ENCODE assay signal across 1 cellular context in the genomic region with DNA sequence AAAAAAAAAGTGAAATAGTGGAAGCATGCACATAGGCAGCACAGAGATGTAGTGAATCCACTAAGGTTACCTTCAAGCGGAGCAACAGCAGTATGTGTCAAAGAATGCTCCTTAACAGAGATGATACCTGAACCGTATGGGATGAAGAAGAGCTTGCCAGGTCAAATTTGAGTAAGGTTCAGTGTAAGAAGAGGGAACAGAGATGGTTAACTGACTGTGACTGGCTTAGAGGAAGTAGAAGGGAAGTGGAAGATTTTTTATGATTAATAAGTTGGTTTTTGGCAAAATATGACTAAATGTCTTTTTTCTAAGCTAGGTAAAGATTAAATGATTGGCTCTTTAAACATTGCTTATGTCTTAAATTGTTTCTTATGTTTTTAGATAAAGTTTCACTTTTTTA.
A peak's percentile ranks its signal among the peaks of the same experiment; 100 is the strongest.
TF ChIP-seq lines count a peak whose summit lies in the region.

No MANE protein-coding gene starts in this region.

TF ChIP-seq in GM12878, 131 proteins besides CTCF, POLR2A, EP300 and RAD21:
- peak; percentile 28; the same call in 1 of the 2 replicates for TF ChIP-seq SPI1 (IDR thresholded peaks at IDR 0.05; ENCODE audit: borderline replicate concordance, insufficient read depth, low read depth, low read length)
- peak in 1 of 2 experiments; percentile 69; a peak in 2 of 4 replicates for TF ChIP-seq ETV6 (conservative IDR thresholded peaks at IDR 0.05 in 1 of 2, IDR thresholded peaks at IDR 0.05 in 1 of 2; ENCODE audit: borderline replicate concordance in 1 of 2, low read depth in 1 of 2)
- TF ChIP-seq, protein P1, sequence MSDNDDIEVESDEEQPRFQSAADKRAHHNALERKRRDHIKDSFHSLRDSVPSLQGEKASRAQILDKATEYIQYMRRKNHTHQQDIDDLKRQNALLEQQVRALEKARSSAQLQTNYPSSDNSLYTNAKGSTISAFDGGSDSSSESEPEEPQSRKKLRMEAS (IDR thresholded peaks at IDR 0.05; ENCODE audit: low read depth, low read length): no peak
